6 cellular contexts compared by ENCODE assay signal in genomic region chr20:58981564-58982364, GRCh38. TPM values are rescaled to one million over a fixed set of nuclear protein-coding genes. Genes with fewer than 3 reads are reported as not detected.
DNase-seq lines count a peak whose midpoint lies in the region; ATAC-seq lines count a peak whose summit lies in the region.

No MANE protein-coding gene starts in this region.

- no peak for DNase-seq in activated naive CD4-positive, alpha-beta T cell (lab: John Stamatoyannopoulos, UW)
- DNase-seq in T-helper 17 cell (no peak), iPS-NIHi7 (ENCODE audit: extremely low spot score) (peak; percentile 55), NCI-H446 treated with DMSO at 0.1 percent for 48 hours (lab: John Stamatoyannopoulos, UW) (no peak), dedifferentiated amniotic fluid mesenchymal stem cell (ENCODE audit: extremely low spot score) (no peak)

- H3K4me1 Mint-ChIP-seq in activated naive CD4-positive, alpha-beta T cell treated with anti-CD3 and anti-CD28 coated beads, Interleukin-2, amount 50 U/mL, for 24 hours = peaks cover 42% of the 10 kb centered on the region
- H3K4me1 Mint-ChIP-seq in T-helper 17 cell = peaks cover 27% of the 10 kb centered on the region

- H3K9me3 Mint-ChIP-seq in activated naive CD4-positive, alpha-beta T cell treated with anti-CD3 and anti-CD28 coated beads, Interleukin-2, amount 50 U/mL, for 24 hours = peaks cover 2% of the 10 kb centered on the region

- peak overlapping the region; percentile 94 for H3K4me3 Mint-ChIP-seq in activated naive CD4-positive, alpha-beta T cell treated with anti-CD3 and anti-CD28 coated beads, Interleukin-2, amount 50 U/mL, for 24 hours
- H3K4me3 Mint-ChIP-seq in T-helper 17 cell = peak overlapping the region; percentile 92

- no peaks in the 10 kb centered on the region for H3K27me3 Mint-ChIP-seq in activated naive CD4-positive, alpha-beta T cell treated with anti-CD3 and anti-CD28 coated beads, Interleukin-2, amount 50 U/mL, for 24 hours
- H3K27me3 Mint-ChIP-seq in T-helper 17 cell = no peaks in the 10 kb centered on the region

- peaks cover 8% of the 10 kb centered on the region for H3K36me3 Mint-ChIP-seq in activated naive CD4-positive, alpha-beta T cell treated with anti-CD3 and anti-CD28 coated beads, Interleukin-2, amount 50 U/mL, for 24 hours
- H3K36me3 Mint-ChIP-seq in T-helper 17 cell (ENCODE audit: low read depth) = peaks cover 4% of the 10 kb centered on the region

- ATAC-seq in T-helper 17 cell = peak; percentile 9

- peak overlapping the region; percentile 92 for H3K27ac Mint-ChIP-seq in activated naive CD4-positive, alpha-beta T cell treated with anti-CD3 and anti-CD28 coated beads, Interleukin-2, amount 50 U/mL, for 24 hours
- H3K27ac Mint-ChIP-seq in T-helper 17 cell = peak overlapping the region; percentile 87

- no peaks in the 10 kb centered on the region for H3K9me3 ChIP-seq in T-helper 17 cell (ENCODE audit: control insufficient read depth, low read length, poor library complexity, severe bottlenecking)

RNA-seq across cellular contexts. Expression of gene NELFCD, which starts 0.7 kb away (rescaled TPM):
- 10 to 100 TPM; 71.0 to 82.3 TPM for total RNA-seq in T-helper 17 cell

RNA-seq across cellular contexts. Expression of gene CTSZ, which starts 25.3 kb away (rescaled TPM):
- 10 to 100 TPM; 27.4 to 30.1 TPM for total RNA-seq in T-helper 17 cell

RNA-seq across cellular contexts. Expression of gene TUBB1, which starts 37.5 kb away (rescaled TPM):
- total RNA-seq in T-helper 17 cell = 100 to 1,000 TPM in 1 of 2 donors, 10 to 100 TPM in 1; 14.0 to 483 TPM

RNA-seq across cellular contexts. Expression of gene ATP5F1E, which starts 50.4 kb away (rescaled TPM):
- 10 to 100 TPM; 57.8 to 84.0 TPM for total RNA-seq in T-helper 17 cell
